In the genomic region with DNA sequence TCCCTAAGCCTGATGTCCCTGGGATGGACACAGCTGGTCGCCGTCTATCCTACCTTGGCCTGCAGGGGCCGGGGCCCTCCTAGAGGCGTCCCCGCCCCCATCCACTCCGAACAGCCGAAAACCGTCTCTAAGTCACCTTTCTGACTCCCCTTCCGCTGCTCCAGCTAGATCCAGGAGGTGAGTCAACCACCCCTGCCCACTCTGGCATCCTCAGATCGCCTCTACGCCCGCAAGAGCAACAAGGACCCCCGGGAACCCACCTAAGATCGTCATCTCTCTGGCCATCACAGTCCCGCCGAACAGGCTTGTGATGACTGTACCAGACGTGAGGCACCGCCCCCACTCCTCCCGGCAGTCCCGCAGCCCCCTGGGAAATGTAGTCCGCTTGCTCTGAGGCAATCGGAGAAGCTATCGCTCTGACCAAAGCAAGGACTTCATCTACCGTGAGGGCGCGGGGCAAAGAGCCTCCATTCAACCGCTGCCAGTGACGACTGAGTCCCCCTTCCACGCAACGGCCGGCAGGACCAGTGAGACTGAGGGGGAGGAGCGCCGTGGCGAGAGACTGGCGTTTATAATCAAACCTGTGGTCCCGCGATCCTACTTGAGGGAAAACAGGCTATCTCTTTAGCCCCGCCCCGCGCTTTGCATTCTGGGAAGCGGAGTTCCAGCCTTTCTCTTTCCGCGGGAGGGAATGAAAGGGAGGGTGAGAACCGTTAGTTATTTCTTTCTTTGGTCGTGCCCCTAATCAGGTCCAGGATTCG, we compare ENCODE assay signal across 8 cellular contexts. TPM values are rescaled to one million over a fixed set of nuclear protein-coding genes. Genes with fewer than 3 reads are reported as not detected.
DNase-seq lines count a peak whose midpoint lies in the region; ATAC-seq, FAIRE-seq and TF ChIP-seq lines count a peak whose summit lies in the region.

A gene with protein sequence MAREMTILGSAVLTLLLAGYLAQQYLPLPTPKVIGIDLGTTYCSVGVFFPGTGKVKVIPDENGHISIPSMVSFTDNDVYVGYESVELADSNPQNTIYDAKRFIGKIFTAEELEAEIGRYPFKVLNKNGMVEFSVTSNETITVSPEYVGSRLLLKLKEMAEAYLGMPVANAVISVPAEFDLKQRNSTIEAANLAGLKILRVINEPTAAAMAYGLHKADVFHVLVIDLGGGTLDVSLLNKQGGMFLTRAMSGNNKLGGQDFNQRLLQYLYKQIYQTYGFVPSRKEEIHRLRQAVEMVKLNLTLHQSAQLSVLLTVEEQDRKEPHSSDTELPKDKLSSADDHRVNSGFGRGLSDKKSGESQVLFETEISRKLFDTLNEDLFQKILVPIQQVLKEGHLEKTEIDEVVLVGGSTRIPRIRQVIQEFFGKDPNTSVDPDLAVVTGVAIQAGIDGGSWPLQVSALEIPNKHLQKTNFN (minus strand): TSS at position 312 of the 761 bp plus-strand sequence. CDS start 27 bp downstream, at position 285.

- peak within 1 kb of the TSS; percentile 86 for H3K9ac ChIP-seq in OCI-LY3 (ENCODE audit: low read length)
- H3K9ac ChIP-seq in endothelial cell of umbilical vein (replicated peaks; ENCODE audit: extremely low read depth, insufficient read depth, low read length) = peak within 1 kb of the TSS; percentile 96

- H4K20me1 ChIP-seq in OCI-LY3 (ENCODE audit: insufficient read depth, low read length) = no peaks in the 10 kb centered on the region
- peaks cover 7% of the 10 kb centered on the region for H4K20me1 ChIP-seq in endothelial cell of umbilical vein (replicated peaks; ENCODE audit: control insufficient read depth, extremely low read depth, insufficient read depth, low read length)

- H2AFZ ChIP-seq in OCI-LY3 (ENCODE audit: low read depth, low read length) (peak within 1 kb of the TSS; percentile 71), endothelial cell of umbilical vein (ENCODE audit: low read depth, low read length) (peak within 1 kb of the TSS; percentile 82)

- peak within 1 kb of the TSS; percentile 94 for H3K4me3 ChIP-seq in OCI-LY3 (ENCODE audit: low read length)
- peak within 1 kb of the TSS; percentile 85 to 91 (median 85) for H3K4me3 ChIP-seq in endothelial cell of umbilical vein (replicated peaks in 1 of 3; ENCODE audit: insufficient read depth in 1 of 3, low read depth in 1 of 3, low read length in 3 of 3)

- no peak for FAIRE-seq in D721Med (lab: Jason Lieb, UNC)
- FAIRE-seq in endothelial cell of umbilical vein (lab: Jason Lieb, UNC) = peak; percentile 98

- peak; percentile 97 for ATAC-seq in GM21515 (IDR thresholded peaks at IDR 0.05; ENCODE audit: unreplicated experiment)

- peaks cover 38% of the 10 kb centered on the region for H3K79me2 ChIP-seq in OCI-LY3 (ENCODE audit: low read length)
- H3K79me2 ChIP-seq in endothelial cell of umbilical vein (ENCODE audit: control insufficient read depth, insufficient read depth, low read length) = peaks cover 36% of the 10 kb centered on the region

- POLR2A ChIA-PET in endothelial cell of umbilical vein (lab: Charles Lee) = interaction anchor here (0.6 kb wide), 1 partner anchor 9 kb away, joined by 3 read pairs; no protein-coding TSS in a partner anchor

- DNase-seq in D721Med (ENCODE audit: insufficient read length, low spot score) (peak; percentile 48), HuH-7 (ENCODE audit: low spot score) (peak; percentile 72), activated T-cell treated with anti-CD3 and anti-CD28 coated beads for 24 hours (ENCODE audit: low read depth) (peak; percentile 98), endothelial cell of umbilical vein (ENCODE audit: low read depth, low spot score) (peak; percentile 100), midbrain (lab: John Stamatoyannopoulos, UW) (peak; percentile 100)
- peak; percentile 96 to 98 for DNase-seq in stimulated activated CD8-positive, alpha-beta memory T cell treated with anti-CD3 and anti-CD28 coated beads, Interleukin-2, amount 100 ng/mL, for 1 hour (ENCODE audit: low read depth in 2 of 2)

- BruUV-seq in endothelial cell of umbilical vein (replicated peaks; lab: Mats Ljungman, UMichigan) = no TSS peak

- peak; percentile 76 for TF ChIP-seq POLR2A in endothelial cell of umbilical vein (IDR thresholded peaks at IDR 0.05; ENCODE audit: low read depth, low read length)

- no peak for TF ChIP-seq CTCF in D721Med (IDR thresholded peaks at IDR 0.05; ENCODE audit: insufficient read depth, missing control alignments)
- no peak for TF ChIP-seq CTCF in OCI-LY3 (IDR thresholded peaks at IDR 0.05; ENCODE audit: low read depth, low read length)
- TF ChIP-seq CTCF in endothelial cell of umbilical vein (IDR thresholded peaks at IDR 0.05; ENCODE audit: extremely low read depth in 1 of 2, insufficient read depth in 1 of 2, low read depth in 1 of 2, low read length in 2 of 2) = peak in 1 of 2 donors; percentile 14

- H3K4me1 ChIP-seq in OCI-LY3 (ENCODE audit: low read length) (peaks cover 17% of the 10 kb centered on the region), endothelial cell of umbilical vein (ENCODE audit: control insufficient read depth, extremely low read depth, insufficient read depth, low read length) (peaks cover 26% of the 10 kb centered on the region)

- H3K27ac ChIP-seq in OCI-LY3 (ENCODE audit: low read length) (peak within 1 kb of the TSS; percentile 53), endothelial cell of umbilical vein (ENCODE audit: insufficient read depth, low read depth, low read length) (peak within 1 kb of the TSS; percentile 93)

- H3K9me3 ChIP-seq in OCI-LY3 (ENCODE audit: insufficient read depth, low read length) (no peaks in the 10 kb centered on the region), endothelial cell of umbilical vein (replicated peaks; ENCODE audit: control insufficient read depth, insufficient read depth, low read length) (no peaks in the 10 kb centered on the region)

- H3K9me1 ChIP-seq in endothelial cell of umbilical vein (replicated peaks; ENCODE audit: control insufficient read depth, extremely low read depth, insufficient read depth, low read length) = no peaks in the 10 kb centered on the region

- intact Hi-C loops in endothelial cell of umbilical vein (cut with micrococcal nuclease) = loop anchor here (1.0 to 5.0 kb wide), 5 partner anchors 77 to 682 kb away; a partner anchor contains a TSS

- dilution Hi-C loops in endothelial cell of umbilical vein (cut with MboI; ENCODE audit: extremely low pct_ligation_motif_present, low sequenced_read_pairs) = no loop called here

- H3K27me3 ChIP-seq in OCI-LY3 (ENCODE audit: low read depth, low read length) (no peaks in the 10 kb centered on the region), endothelial cell of umbilical vein (ENCODE audit: control insufficient read depth in 2 of 2, insufficient read depth in 2 of 2, low read length in 2 of 2) (no peaks in the 10 kb centered on the region)

- CTCF ChIA-PET in endothelial cell of umbilical vein (lab: Charles Lee) = interaction anchor here (1.0 to 2.7 kb wide), 10 partner anchors 11 to 1459 kb away, joined by 3 to 8 read pairs (median 4); no protein-coding TSS in a partner anchor

- H3K36me3 ChIP-seq in OCI-LY3 (replicated peaks; ENCODE audit: low read depth, low read length) (peaks cover 10% of the 10 kb centered on the region), endothelial cell of umbilical vein (ENCODE audit: control insufficient read depth in 2 of 2, extremely low read depth in 1 of 2, insufficient read depth in 2 of 2, low read length in 2 of 2) (peaks cover 0 to 2% of the 10 kb centered on the region in 2 experiments)

- peak within 1 kb of the TSS; percentile 96 for H3K4me2 ChIP-seq in OCI-LY3 (ENCODE audit: low read length)
- H3K4me2 ChIP-seq in endothelial cell of umbilical vein (ENCODE audit: insufficient read depth, low read length) = peak within 1 kb of the TSS; percentile 99

TF ChIP-seq in endothelial cell of umbilical vein, 7 proteins besides CTCF, POLR2A, EP300 and RAD21:
- TF ChIP-seq JUN (IDR thresholded peaks at IDR 0.05; ENCODE audit: borderline replicate concordance, insufficient read depth, insufficient read length, low read depth) = peak; percentile 27
- no peak for TF ChIP-seq EZH2 (IDR thresholded peaks at IDR 0.05; ENCODE audit: borderline replicate concordance, low read depth, low read length, severe bottlenecking)
- TF ChIP-seq MYC (IDR thresholded peaks at IDR 0.05; ENCODE audit: low read depth, low read length) = no peak
- no peak for TF ChIP-seq GATA2 (IDR thresholded peaks at IDR 0.05; ENCODE audit: insufficient read depth, insufficient read length, low read depth, low read length)
- peak; percentile 66 for TF ChIP-seq FOS (IDR thresholded peaks at IDR 0.05; ENCODE audit: borderline replicate concordance, insufficient read depth, low read length)
- TF ChIP-seq POLR2AphosphoS5 (IDR thresholded peaks at IDR 0.05; ENCODE audit: insufficient read depth, low read depth, low read length) = peak; percentile 42

RNA-seq across cellular contexts. Expression of the gene that starts here (rescaled TPM):
- total RNA-seq in endothelial cell of umbilical vein = 40.4 and 44.8 TPM in 2 replicates
- 9.5 and 11.5 TPM in 2 replicates for polyA plus RNA-seq in endothelial cell of umbilical vein
- 10.6 and 12.8 TPM in 2 replicates for polyA plus RNA-seq in endothelial cell of umbilical vein (2011; cell fraction: cytosol; rRNA removed)
- polyA plus RNA-seq in endothelial cell of umbilical vein (2011; cell fraction: nucleus; rRNA removed) = 9.6 and 15.4 TPM in 2 replicates
- 24.6 and 33.6 TPM in 2 replicates for polyA plus RNA-seq in endothelial cell of umbilical vein (2012)
- polyA minus RNA-seq in endothelial cell of umbilical vein = 24.9 and 25.8 TPM in 2 replicates
- 13.8 TPM for polyA minus RNA-seq in endothelial cell of umbilical vein (2011; cell fraction: cytosol; rRNA and poly(A)+ RNA removed)
- polyA minus RNA-seq in endothelial cell of umbilical vein (2011; cell fraction: nucleus; rRNA and poly(A)+ RNA removed) = 11.6 and 23.8 TPM in 2 replicates

Comparison
In these comparisons a context has a peak if more than half of its experiments do, and no peak if none do; other contexts are left out.
1. Peak in every context shown above with its lines: DNase-seq, ATAC-seq, H3K4me3 ChIP-seq and H3K27ac ChIP-seq.
2. DNase-seq: peak in every context shown above with its lines; median percentile 100 in endothelial cell of umbilical vein; 100 in midbrain; 98 in activated T-cell treated with anti-CD3 and anti-CD28 coated beads for 24 hours; 97 in stimulated activated CD8-positive, alpha-beta memory T cell treated with anti-CD3 and anti-CD28 coated beads, Interleukin-2, amount 100 ng/mL, for 1 hour; 72 in HuH-7; 48 in D721Med.